ENCODE assay signal across 8 cellular contexts in genomic region chr4:16289872-16290554, GRCh38.
A peak's percentile ranks its signal among the peaks of the same experiment; 100 is the strongest.
DNase-seq lines count a peak whose midpoint lies in the region; ATAC-seq, FAIRE-seq and TF ChIP-seq lines count a peak whose summit lies in the region.

No MANE protein-coding gene starts in this region.

- H3K4me3 Mint-ChIP-seq in chondrocyte (ENCODE audit: unreplicated experiment), result peak overlapping the region; percentile 52
- H3K4me3 Mint-ChIP-seq in stimulated activated naive CD8-positive, alpha-beta T cell treated with anti-CD3 and anti-CD28 coated beads, Interleukin-15, amount 100 ng/mL, for 72 hours, result no peak overlapping the region

- H3K4me1 ChIP-seq in BE2C, result no peaks in the 10 kb centered on the region

- H3K9me3 Mint-ChIP-seq in chondrocyte (ENCODE audit: low read depth), result peaks cover 1% of the 10 kb centered on the region
- peaks cover 2 to 4% of the 10 kb centered on the region in 2 donors for H3K9me3 Mint-ChIP-seq in stimulated activated naive CD8-positive, alpha-beta T cell treated with anti-CD3 and anti-CD28 coated beads, Interleukin-15, amount 100 ng/mL, for 72 hours

- peaks cover 5% of the 10 kb centered on the region for H3K4me1 Mint-ChIP-seq in chondrocyte (ENCODE audit: low read depth)
- no peaks in the 10 kb centered on the region for H3K4me1 Mint-ChIP-seq in stimulated activated naive CD8-positive, alpha-beta T cell treated with anti-CD3 and anti-CD28 coated beads, Interleukin-15, amount 100 ng/mL, for 72 hours

- H3K36me3 ChIP-seq in BE2C, result no peaks in the 10 kb centered on the region

- H3K27ac Mint-ChIP-seq in chondrocyte (ENCODE audit: unreplicated experiment), result no peak overlapping the region
- no peak overlapping the region for H3K27ac Mint-ChIP-seq in stimulated activated naive CD8-positive, alpha-beta T cell treated with anti-CD3 and anti-CD28 coated beads, Interleukin-15, amount 100 ng/mL, for 72 hours

- peaks cover 2% of the 10 kb centered on the region for H3K36me3 Mint-ChIP-seq in chondrocyte (ENCODE audit: low read depth)

- H3K4me3 ChIP-seq in BE2C (ENCODE audit: low read depth, low read length), result 0 out of 2 replicates have a peak overlapping the region, but pooled peaks have one; percentile 10

- ATAC-seq in HG03571 (IDR thresholded peaks at IDR 0.05; ENCODE audit: unreplicated experiment) (no peak), HG03521 (IDR thresholded peaks at IDR 0.05; ENCODE audit: unreplicated experiment) (no peak)
- no peak for ATAC-seq in stimulated activated naive CD8-positive, alpha-beta T cell treated with anti-CD3 and anti-CD28 coated beads, Interleukin-15, amount 100 ng/mL, for 72 hours

- H3K9me3 ChIP-seq in BE2C, result no peaks in the 10 kb centered on the region

- no peak for DNase-seq in BE2C
- DNase-seq in GM18507 (ENCODE audit: extremely low spot score, insufficient read length, low read depth), result no peak
- peak; percentile 42 for DNase-seq in NCI-H748 (lab: John Stamatoyannopoulos, UW; ENCODE audit: unreplicated experiment)
- DNase-seq in chondrocyte (ENCODE audit: low spot score), result no peak
- peak; percentile 46 for DNase-seq in midbrain (lab: John Stamatoyannopoulos, UW)
- DNase-seq in stimulated activated naive CD8-positive, alpha-beta T cell treated with anti-CD3 and anti-CD28 coated beads, Interleukin-15, amount 100 ng/mL, for 72 hours, result no peak

- TF ChIP-seq CTCF in BE2C (IDR thresholded peaks at IDR 0.05; ENCODE audit: low read depth, low read length) (peak; percentile 64), chondrocyte (IDR thresholded peaks at IDR 0.05) (peak; percentile 95)

- no peaks in the 10 kb centered on the region for H3K27me3 Mint-ChIP-seq in chondrocyte (ENCODE audit: low read depth)
- peaks cover 14% of the 10 kb centered on the region for H3K27me3 Mint-ChIP-seq in stimulated activated naive CD8-positive, alpha-beta T cell treated with anti-CD3 and anti-CD28 coated beads, Interleukin-15, amount 100 ng/mL, for 72 hours

- peak; percentile 77 for FAIRE-seq in GM18507 (lab: Jason Lieb, UNC)

- H3K27me3 ChIP-seq in BE2C, result no peaks in the 10 kb centered on the region

Comparison
In these comparisons a context has a peak if more than half of its experiments do, and no peak if none do; other contexts are left out.
1. DNase-seq: peak in NCI-H748 (single experiment) and midbrain (single experiment); none in BE2C (single experiment), GM18507 (single experiment), chondrocyte (single experiment) and stimulated activated naive CD8-positive, alpha-beta T cell treated with anti-CD3 and anti-CD28 coated beads, Interleukin-15, amount 100 ng/mL, for 72 hours (0 of 2).